ENCODE assay signal across 8 cellular contexts in genomic region chr14:52067873-52068740, GRCh38. TPM values are rescaled to one million over a fixed set of nuclear protein-coding genes. Genes with fewer than 3 reads are reported as not detected.
DNase-seq lines count a peak whose midpoint lies in the region; ATAC-seq and TF ChIP-seq lines count a peak whose summit lies in the region.

No MANE protein-coding gene starts in this region.

- ATAC-seq in stimulated activated effector memory CD8-positive, alpha-beta T cell treated with anti-CD3 and anti-CD28 coated beads, Interleukin-12 subunit alpha, Interleukin-12 subunit beta, amount 100 ng/mL, for 72 hours: peak; percentile 56

- no peak for TF ChIP-seq RAD21 in Ishikawa (IDR thresholded peaks at IDR 0.05; ENCODE audit: low read depth)

- H3K4me3 ChIP-seq in BLaER1: peak overlapping the region; percentile 87

- H3K4me2 ChIP-seq in BLaER1: peak overlapping the region; percentile 86

- H3K9me3 ChIP-seq in BLaER1: no peaks in the 10 kb centered on the region

- peaks cover 27% of the 10 kb centered on the region for H3K36me3 ChIP-seq in BLaER1

- no peaks in the 10 kb centered on the region for H3K27me3 ChIP-seq in BLaER1

- H3K4me1 Mint-ChIP-seq in stimulated activated effector memory CD8-positive, alpha-beta T cell treated with anti-CD3 and anti-CD28 coated beads, Interleukin-12 subunit alpha, Interleukin-12 subunit beta, amount 100 ng/mL, for 72 hours: peaks cover 12% of the 10 kb centered on the region

- peak overlapping the region; percentile 88 for H3K9ac ChIP-seq in BLaER1

- no peaks in the 10 kb centered on the region for H3K9me3 Mint-ChIP-seq in stimulated activated effector memory CD8-positive, alpha-beta T cell treated with anti-CD3 and anti-CD28 coated beads, Interleukin-12 subunit alpha, Interleukin-12 subunit beta, amount 100 ng/mL, for 72 hours

- TF ChIP-seq EP300 in Ishikawa (IDR thresholded peaks at IDR 0.05; ENCODE audit: borderline replicate concordance): no peak

- no peak overlapping the region for H3K27ac Mint-ChIP-seq in stimulated activated effector memory CD8-positive, alpha-beta T cell treated with anti-CD3 and anti-CD28 coated beads, Interleukin-12 subunit alpha, Interleukin-12 subunit beta, amount 100 ng/mL, for 72 hours

- peak; percentile 65 for DNase-seq in astrocyte of the hippocampus (ENCODE audit: low read depth, low spot score)
- peak; percentile 67 for DNase-seq in islet precursor cell
- DNase-seq in stimulated activated effector memory CD8-positive, alpha-beta T cell treated with anti-CD3 and anti-CD28 coated beads, Interleukin-12 subunit alpha, Interleukin-12 subunit beta, amount 100 ng/mL, for 72 hours (ENCODE audit: low spot score in 2 of 2): peak; percentile 9 to 60
- no peak for DNase-seq in ureter (ENCODE audit: low spot score)
- no peak for DNase-seq in COR-L47 (lab: John Stamatoyannopoulos, UW)
- no peak for DNase-seq in NCI-H2227 treated with DMSO at 0.1 percent for 48 hours (lab: John Stamatoyannopoulos, UW)

- H3K36me3 Mint-ChIP-seq in stimulated activated effector memory CD8-positive, alpha-beta T cell treated with anti-CD3 and anti-CD28 coated beads, Interleukin-12 subunit alpha, Interleukin-12 subunit beta, amount 100 ng/mL, for 72 hours: no peaks in the 10 kb centered on the region

- peak overlapping the region; percentile 71 for H3K4me3 Mint-ChIP-seq in stimulated activated effector memory CD8-positive, alpha-beta T cell treated with anti-CD3 and anti-CD28 coated beads, Interleukin-12 subunit alpha, Interleukin-12 subunit beta, amount 100 ng/mL, for 72 hours

- peak overlapping the region; percentile 79 for H3K27ac ChIP-seq in BLaER1

- H4K20me1 ChIP-seq in BLaER1: 0 out of 2 replicates have a peak, but pooled peaks cover 4% of the 10 kb centered on the region

- H3K4me1 ChIP-seq in BLaER1: peaks cover 70% of the 10 kb centered on the region

TF ChIP-seq in Ishikawa, 13 proteins besides CTCF, POLR2A, EP300 and RAD21:
- no peak for TF ChIP-seq CREB1 (IDR thresholded peaks at IDR 0.05; ENCODE audit: low read depth)
- TF ChIP-seq EGR1 (IDR thresholded peaks at IDR 0.05): peak; percentile 78
TF ChIP-seq in Ishikawa: peak in this region for 1.

RNA-seq across cellular contexts. Expression of gene NID2, which starts 0.8 kb away (rescaled TPM):
- total RNA-seq in ureter: 23.5 TPM

Comparison
In these comparisons a context has a peak if more than half of its experiments do, and no peak if none do; other contexts are left out.
1. DNase-seq: peak in astrocyte of the hippocampus (single experiment), islet precursor cell (single experiment) and stimulated activated effector memory CD8-positive, alpha-beta T cell treated with anti-CD3 and anti-CD28 coated beads, Interleukin-12 subunit alpha, Interleukin-12 subunit beta, amount 100 ng/mL, for 72 hours (2 of 2); none in ureter (single experiment), COR-L47 (single experiment) and NCI-H2227 treated with DMSO at 0.1 percent for 48 hours (single experiment).